1 cellular context compared by ENCODE assay signal in genomic region chr20:21490105-21490504, GRCh38.
TF ChIP-seq lines count a peak whose summit lies in the region.

No MANE protein-coding gene starts in this region.

TF ChIP-seq in H1, 55 proteins besides CTCF, POLR2A, EP300 and RAD21 (continued from another document):
- TF ChIP-seq JUN (IDR thresholded peaks at IDR 0.05; ENCODE audit: low read depth, low read length) = no peak
- no peak for TF ChIP-seq PHF8 (conservative IDR thresholded peaks at IDR 0.05; ENCODE audit: low read depth, low read length)
- no peak for TF ChIP-seq EGR1 (IDR thresholded peaks at IDR 0.05; ENCODE audit: borderline replicate concordance, low read depth, low read length)
- TF ChIP-seq RBBP5 (IDR thresholded peaks at IDR 0.05; ENCODE audit: borderline replicate concordance, low read depth, low read length) = no peak
- TF ChIP-seq BACH1 (IDR thresholded peaks at IDR 0.05; ENCODE audit: low read length) = no peak
- TF ChIP-seq CREB1 (IDR thresholded peaks at IDR 0.05) = no peak
- TF ChIP-seq POU5F1 (IDR thresholded peaks at IDR 0.05; ENCODE audit: low read depth, low read length) = no peak
- TF ChIP-seq SUZ12 (IDR thresholded peaks at IDR 0.05; ENCODE audit: low read length) = no peak
- no peak for TF ChIP-seq FOSL1 (IDR thresholded peaks at IDR 0.05; ENCODE audit: insufficient read depth, low read depth, low read length)
- TF ChIP-seq SP1 (IDR thresholded peaks at IDR 0.05; ENCODE audit: low read depth, low read length) = no peak
